Comparison of ENCODE assay signal across 25 cellular contexts in the genomic region with DNA sequence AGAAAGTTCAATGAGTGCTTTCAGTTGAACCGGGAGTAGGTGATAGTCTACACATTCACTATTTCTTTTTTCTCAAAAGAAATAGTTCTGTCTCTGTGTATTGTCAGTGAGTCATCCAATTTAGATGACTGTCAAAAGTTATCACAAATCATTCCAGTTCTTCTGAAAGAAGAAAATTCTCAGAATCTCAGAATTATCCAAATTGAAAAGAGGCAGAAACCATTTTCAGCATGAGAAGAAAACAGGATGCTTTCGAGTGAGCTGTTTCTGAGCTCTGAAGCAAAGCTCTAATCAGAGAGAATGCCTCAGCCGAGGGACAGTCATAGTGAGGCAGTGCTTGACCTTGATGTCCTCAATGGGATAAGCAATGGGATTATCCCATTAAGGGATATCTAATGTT.
A peak's percentile ranks its signal among the peaks of the same experiment; 100 is the strongest.
DNase-seq lines count a peak whose midpoint lies in the region; ATAC-seq lines count a peak whose summit lies in the region.
"Had no signal": no experiment of that assay in that cellular context is flagged by ENCODE, and none has a peak within 500 bp of the region (broad histone marks: within the 10 kb centered on the region; RNA-seq: fewer than 3 reads in every experiment).

No MANE protein-coding gene starts in this region.

- H3K9me3 Mint-ChIP-seq in activated naive CD4-positive, alpha-beta T cell treated with anti-CD3 and anti-CD28 coated beads, Interleukin-2, amount 10 ng/mL, durations not matched to agents 7 days and 5 days: peaks cover 4% of the 10 kb centered on the region
- H3K9me3 Mint-ChIP-seq in T-helper 2 cell treated with Interferon-gamma antibody and Interleukin-4, amounts not matched to agents 5 μg/mL and 100 μg/mL, for 36 hours: peaks cover 9% of the 10 kb centered on the region
- H3K9me3 Mint-ChIP-seq in activated naive CD8-positive, alpha-beta T cell treated with anti-CD3 and anti-CD28 coated beads for 36 hours: no peaks in the 10 kb centered on the region
- no peaks in the 10 kb centered on the region for H3K9me3 Mint-ChIP-seq in stimulated activated naive CD8-positive, alpha-beta T cell treated with anti-CD3 and anti-CD28 coated beads, Interleukin-15, Interleukin-2, amounts not matched to agents 100 ng/mL and 50 ng/mL, for 24 hours
- H3K9me3 Mint-ChIP-seq: natural killer cell had no signal

- peaks cover 63% of the 10 kb centered on the region for H3K36me3 Mint-ChIP-seq in activated naive CD4-positive, alpha-beta T cell treated with anti-CD3 and anti-CD28 coated beads, Interleukin-2, amount 10 ng/mL, durations not matched to agents 7 days and 5 days
- H3K36me3 Mint-ChIP-seq in T-helper 2 cell treated with Interferon-gamma antibody and Interleukin-4, amounts not matched to agents 5 μg/mL and 100 μg/mL, for 36 hours (ENCODE audit: low read depth): peaks cover 67% of the 10 kb centered on the region
- H3K36me3 Mint-ChIP-seq in activated naive CD8-positive, alpha-beta T cell treated with anti-CD3 and anti-CD28 coated beads for 36 hours: peaks cover 49% of the 10 kb centered on the region
- peaks cover 59% of the 10 kb centered on the region for H3K36me3 Mint-ChIP-seq in stimulated activated naive CD8-positive, alpha-beta T cell treated with anti-CD3 and anti-CD28 coated beads, Interleukin-15, Interleukin-2, amounts not matched to agents 100 ng/mL and 50 ng/mL, for 24 hours (ENCODE audit: low read depth)

- ATAC-seq in HG03097 (IDR thresholded peaks at IDR 0.05; ENCODE audit: low FRiP score, unreplicated experiment): no peak
- ATAC-seq: GM12878, K562, natural killer cell, psoas muscle, upper lobe of right lung had no signal

- peaks cover 28% of the 10 kb centered on the region for H3K4me1 Mint-ChIP-seq in activated naive CD4-positive, alpha-beta T cell treated with anti-CD3 and anti-CD28 coated beads, Interleukin-2, amount 10 ng/mL, durations not matched to agents 7 days and 5 days
- H3K4me1 Mint-ChIP-seq in T-helper 2 cell treated with Interferon-gamma antibody and Interleukin-4, amounts not matched to agents 5 μg/mL and 100 μg/mL, for 36 hours (ENCODE audit: low read depth): peaks cover 55% of the 10 kb centered on the region
- peaks cover 43% of the 10 kb centered on the region for H3K4me1 Mint-ChIP-seq in activated naive CD8-positive, alpha-beta T cell treated with anti-CD3 and anti-CD28 coated beads for 36 hours
- peaks cover 56% of the 10 kb centered on the region for H3K4me1 Mint-ChIP-seq in stimulated activated naive CD8-positive, alpha-beta T cell treated with anti-CD3 and anti-CD28 coated beads, Interleukin-15, Interleukin-2, amounts not matched to agents 100 ng/mL and 50 ng/mL, for 24 hours (ENCODE audit: low read depth)
- H3K4me1 Mint-ChIP-seq: CD14-positive monocyte, natural killer cell had no signal

- DNase-seq in activated naive CD4-positive, alpha-beta T cell treated with anti-CD3 and anti-CD28 coated beads, Interleukin-2, amount 10 ng/mL, durations not matched to agents 7 days and 5 days: no peak
- DNase-seq in activated naive CD4-positive, alpha-beta T cell (lab: John Stamatoyannopoulos, UW): no peak
- no peak for DNase-seq in T-helper 2 cell treated with Interferon-gamma antibody and Interleukin-4, amounts not matched to agents 5 μg/mL and 100 μg/mL, for 36 hours (ENCODE audit: low spot score)
- no peak for DNase-seq in activated naive CD8-positive, alpha-beta T cell treated with anti-CD3 and anti-CD28 coated beads for 36 hours
- DNase-seq in DMS114 treated with DMSO at 0.1 percent for 48 hours (lab: John Stamatoyannopoulos, UW; ENCODE audit: unreplicated experiment): no peak
- DNase-seq: activated effector memory CD4-positive, alpha-beta T cell treated with Interleukin-2 at 50 U/mL for 16 hours; colonic mucosa; effector CD8-positive, alpha-beta T cell; HCEC 1CT; head of caudate nucleus; natural killer cell; NCI-H1092 treated with DMSO at 0.1 percent for 48 hours; NCI-H187 treated with DMSO at 0.1 percent for 48 hours; NCI-H69; occipital lobe; Peyer's patch; psoas muscle; SHP77 treated with DMSO at 0.1 percent for 48 hours; SW 1271; upper lobe of right lung had no signal

- H3K27me3 Mint-ChIP-seq in activated naive CD4-positive, alpha-beta T cell treated with anti-CD3 and anti-CD28 coated beads, Interleukin-2, amount 10 ng/mL, durations not matched to agents 7 days and 5 days: no peaks in the 10 kb centered on the region
- H3K27me3 Mint-ChIP-seq in T-helper 2 cell treated with Interferon-gamma antibody and Interleukin-4, amounts not matched to agents 5 μg/mL and 100 μg/mL, for 36 hours (ENCODE audit: low read depth): no peaks in the 10 kb centered on the region
- no peaks in the 10 kb centered on the region for H3K27me3 Mint-ChIP-seq in activated naive CD8-positive, alpha-beta T cell treated with anti-CD3 and anti-CD28 coated beads for 36 hours
- H3K27me3 Mint-ChIP-seq in stimulated activated naive CD8-positive, alpha-beta T cell treated with anti-CD3 and anti-CD28 coated beads, Interleukin-15, Interleukin-2, amounts not matched to agents 100 ng/mL and 50 ng/mL, for 24 hours: no peaks in the 10 kb centered on the region

- no peak overlapping the region for H3K4me3 Mint-ChIP-seq in activated naive CD4-positive, alpha-beta T cell treated with anti-CD3 and anti-CD28 coated beads, Interleukin-2, amount 10 ng/mL, durations not matched to agents 7 days and 5 days
- H3K4me3 Mint-ChIP-seq in T-helper 2 cell treated with Interferon-gamma antibody and Interleukin-4, amounts not matched to agents 5 μg/mL and 100 μg/mL, for 36 hours: peak overlapping the region; percentile 69
- no peak overlapping the region for H3K4me3 Mint-ChIP-seq in activated naive CD8-positive, alpha-beta T cell treated with anti-CD3 and anti-CD28 coated beads for 36 hours
- no peak overlapping the region for H3K4me3 Mint-ChIP-seq in stimulated activated naive CD8-positive, alpha-beta T cell treated with anti-CD3 and anti-CD28 coated beads, Interleukin-15, Interleukin-2, amounts not matched to agents 100 ng/mL and 50 ng/mL, for 24 hours
- H3K4me3 Mint-ChIP-seq: CD14-positive monocyte, natural killer cell had no signal

- CTCF ChIA-PET in activated naive CD4-positive, alpha-beta T cell treated with anti-CD3 and anti-CD28 coated beads, Interleukin-2, amount 10 ng/mL, durations not matched to agents 7 days and 5 days (lab: Charles Lee): interaction anchor here (1.0 to 3.1 kb wide), 5 partner anchors 9 to 404 kb away, joined by 3 to 17 read pairs (median 6); no protein-coding TSS in a partner anchor

- H3K27ac Mint-ChIP-seq in activated naive CD4-positive, alpha-beta T cell treated with anti-CD3 and anti-CD28 coated beads, Interleukin-2, amount 10 ng/mL, durations not matched to agents 7 days and 5 days: peak overlapping the region; percentile 79
- H3K27ac Mint-ChIP-seq in T-helper 2 cell treated with Interferon-gamma antibody and Interleukin-4, amounts not matched to agents 5 μg/mL and 100 μg/mL, for 36 hours: peak overlapping the region; percentile 84
- peak overlapping the region; percentile 76 for H3K27ac Mint-ChIP-seq in activated naive CD8-positive, alpha-beta T cell treated with anti-CD3 and anti-CD28 coated beads for 36 hours
- peak overlapping the region; percentile 78 for H3K27ac Mint-ChIP-seq in stimulated activated naive CD8-positive, alpha-beta T cell treated with anti-CD3 and anti-CD28 coated beads, Interleukin-15, Interleukin-2, amounts not matched to agents 100 ng/mL and 50 ng/mL, for 24 hours
- H3K27ac Mint-ChIP-seq: CD14-positive monocyte, natural killer cell had no signal
